9 cellular contexts compared by ENCODE assay signal in the genomic region with DNA sequence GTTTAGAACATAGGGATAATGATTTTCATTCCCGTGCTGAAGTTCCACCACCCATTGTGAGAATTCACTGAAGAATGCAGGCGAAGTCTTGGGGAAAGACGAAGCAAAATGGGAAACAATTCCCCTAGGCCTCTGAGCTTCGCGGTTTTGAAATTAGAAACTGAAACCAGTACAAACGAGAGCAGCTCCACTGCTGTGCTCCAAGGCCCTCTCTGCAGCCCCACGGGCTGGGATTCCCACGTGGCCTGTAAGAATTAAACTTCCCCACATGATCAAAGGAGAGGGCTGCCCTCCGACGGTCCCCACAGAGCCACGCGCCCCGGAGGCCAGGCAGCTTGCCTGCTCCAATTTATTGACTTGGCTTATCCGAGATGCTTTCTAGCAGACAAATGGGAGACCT.
DNase-seq lines count a peak whose midpoint lies in the region; ATAC-seq and TF ChIP-seq lines count a peak whose summit lies in the region.
"Had no signal": no experiment of that assay in that cellular context is flagged by ENCODE, and none has a peak within 500 bp of the region (broad histone marks: within the 10 kb centered on the region; RNA-seq: fewer than 3 reads in every experiment).

No MANE protein-coding gene starts in this region.

- no peak for TF ChIP-seq CTCF in AG10803 (conservative IDR thresholded peaks at IDR 0.05; ENCODE audit: low read length)
- TF ChIP-seq CTCF in colonic mucosa (IDR thresholded peaks at IDR 0.05): no peak
- no peak for TF ChIP-seq CTCF in progenitor cell of endocrine pancreas (IDR thresholded peaks at IDR 0.05; ENCODE audit: unreplicated experiment)

- H3K9me3 Mint-ChIP-seq in progenitor cell of endocrine pancreas (ENCODE audit: low read depth): no peaks in the 10 kb centered on the region
- H3K9me3 Mint-ChIP-seq: activated naive CD8-positive, alpha-beta T cell treated with anti-CD3 and anti-CD28 coated beads, Interleukin-2, amount 10 ng/mL, durations not matched to agents 7 days and 5 days had no signal

- H3K4me1 Mint-ChIP-seq in progenitor cell of endocrine pancreas (ENCODE audit: low read depth): peaks cover 2% of the 10 kb centered on the region

- peak; percentile 97 for DNase-seq in AG10803 (ENCODE audit: low read depth)
- peak; percentile 37 for DNase-seq in colonic mucosa
- peak; percentile 90 for DNase-seq in myocyte (ENCODE audit: low read depth)
- no peak for DNase-seq in progenitor cell of endocrine pancreas (ENCODE audit: low spot score, unreplicated experiment)
- DNase-seq in OCI-M2 (lab: John Stamatoyannopoulos, UW; ENCODE audit: unreplicated experiment): no peak
- DNase-seq in activated gamma-delta T cell treated with Interleukin-2 at 50 U/mL for 16 hours: no peak
- no peak for DNase-seq in NCI-H748 (lab: John Stamatoyannopoulos, UW; ENCODE audit: unreplicated experiment)
- DNase-seq: activated naive CD8-positive, alpha-beta T cell treated with anti-CD3 and anti-CD28 coated beads, Interleukin-2, amount 10 ng/mL, durations not matched to agents 7 days and 5 days had no signal

- H3K27me3 ChIP-seq in colonic mucosa: no peaks in the 10 kb centered on the region

- no peaks in the 10 kb centered on the region for H3K9me3 ChIP-seq in colonic mucosa

- no peaks in the 10 kb centered on the region for H3K36me3 Mint-ChIP-seq in progenitor cell of endocrine pancreas (ENCODE audit: insufficient read depth)
- H3K36me3 Mint-ChIP-seq: activated naive CD8-positive, alpha-beta T cell treated with anti-CD3 and anti-CD28 coated beads, Interleukin-2, amount 10 ng/mL, durations not matched to agents 7 days and 5 days had no signal

- peak overlapping the region; percentile 46 for H3K4me3 ChIP-seq in AG10803 (ENCODE audit: low read length)
- no peak overlapping the region for H3K4me3 ChIP-seq in colonic mucosa

- no peak overlapping the region for H3K27ac Mint-ChIP-seq in progenitor cell of endocrine pancreas
- H3K27ac Mint-ChIP-seq: activated naive CD8-positive, alpha-beta T cell treated with anti-CD3 and anti-CD28 coated beads, Interleukin-2, amount 10 ng/mL, durations not matched to agents 7 days and 5 days had no signal

- H3K4me1 ChIP-seq in colonic mucosa: no peaks in the 10 kb centered on the region

- H3K4me3 Mint-ChIP-seq in progenitor cell of endocrine pancreas (ENCODE audit: low read depth): no peak overlapping the region
- H3K4me3 Mint-ChIP-seq: activated naive CD8-positive, alpha-beta T cell treated with anti-CD3 and anti-CD28 coated beads, Interleukin-2, amount 10 ng/mL, durations not matched to agents 7 days and 5 days had no signal

- no peaks in the 10 kb centered on the region for H3K36me3 ChIP-seq in colonic mucosa

- ATAC-seq in HG03342 (IDR thresholded peaks at IDR 0.05; ENCODE audit: unreplicated experiment): peak; percentile 53

- H3K9ac ChIP-seq in colonic mucosa (ENCODE audit: low read depth in 2 of 2, low read length in 2 of 2): no peak overlapping the region

- no peak overlapping the region for H3K27ac ChIP-seq in colonic mucosa

- intact Hi-C loops in colonic mucosa (cut with DNase I): no loop called here

- H3K27me3 Mint-ChIP-seq in progenitor cell of endocrine pancreas: peaks cover 8% of the 10 kb centered on the region
- H3K27me3 Mint-ChIP-seq: activated naive CD8-positive, alpha-beta T cell treated with anti-CD3 and anti-CD28 coated beads, Interleukin-2, amount 10 ng/mL, durations not matched to agents 7 days and 5 days had no signal

Comparison
In these comparisons a context has a peak if more than half of its experiments do, and no peak if none do; other contexts are left out.
1. DNase-seq: peak in AG10803 (single experiment), colonic mucosa (single experiment) and myocyte (single experiment); none in progenitor cell of endocrine pancreas (single experiment), OCI-M2 (single experiment), activated gamma-delta T cell treated with Interleukin-2 at 50 U/mL for 16 hours (single experiment) and NCI-H748 (single experiment).